In the genomic region with DNA sequence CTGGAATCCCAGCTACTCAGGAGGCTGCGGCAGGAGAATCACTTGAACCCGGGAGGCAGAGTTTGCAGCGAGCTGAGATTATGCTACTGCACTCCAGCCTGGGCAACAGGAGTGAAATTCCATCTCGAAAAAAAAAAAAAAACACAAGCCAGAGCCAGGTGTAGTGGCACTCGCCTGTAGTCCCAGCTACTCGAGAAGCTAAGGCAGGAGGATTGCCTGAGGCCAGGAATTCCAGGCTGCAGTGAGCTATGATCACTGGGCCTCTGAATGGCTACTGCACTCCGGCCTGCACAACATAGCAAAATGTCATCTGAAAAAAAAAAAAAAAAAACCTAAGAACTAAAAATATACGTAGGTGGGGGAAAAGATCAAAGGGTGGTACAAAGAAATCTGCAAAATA, we compare ENCODE assay signal across 17 cellular contexts. TPM values are rescaled to one million over a fixed set of nuclear protein-coding genes. Genes with fewer than 3 reads are reported as not detected.
DNase-seq lines count a peak whose midpoint lies in the region; ATAC-seq and TF ChIP-seq lines count a peak whose summit lies in the region.
"Had no signal": no experiment of that assay in that cellular context is flagged by ENCODE, and none has a peak within 500 bp of the region (broad histone marks: within the 10 kb centered on the region; RNA-seq: fewer than 3 reads in every experiment).

No MANE protein-coding gene starts in this region.

- H3K9ac ChIP-seq in PC-3 (ENCODE audit: low read length): no peak overlapping the region
- H3K9ac ChIP-seq: SK-N-SH had no signal

- H3K9me3 ChIP-seq in heart right ventricle (no peaks in the 10 kb centered on the region), PC-9 (ENCODE audit: insufficient read depth, low read depth) (no peaks in the 10 kb centered on the region), left lung (no peaks in the 10 kb centered on the region), upper lobe of right lung (no peaks in the 10 kb centered on the region), PC-3 (ENCODE audit: low read length) (no peaks in the 10 kb centered on the region)
- H3K9me3 ChIP-seq: SK-N-SH had no signal

- H3K36me3 ChIP-seq in heart right ventricle (no peaks in the 10 kb centered on the region), PC-9 (ENCODE audit: low read depth) (no peaks in the 10 kb centered on the region), left lung (no peaks in the 10 kb centered on the region), upper lobe of right lung (no peaks in the 10 kb centered on the region), PC-3 (ENCODE audit: low read depth, low read length) (no peaks in the 10 kb centered on the region)

- 53 to 64% methylated on average over 8 of the region's 8 CpGs for WGBS in heart right ventricle, 2 donors

- no TSS peak for BruUV-seq in PC-9 (replicated peaks; lab: Mats Ljungman, UMichigan)
- BruUV-seq in PC-3 (replicated peaks; lab: Mats Ljungman, UMichigan): no TSS peak

- POLR2A ChIA-PET in PC-9 (lab: Charles Lee; ENCODE audit: unreplicated experiment) (interaction anchor here (0.5 kb wide), 1 partner anchor 38 kb away, joined by 5 read pairs; no protein-coding TSS in a partner anchor), PC-3 (lab: Charles Lee; ENCODE audit: unreplicated experiment) (no interaction called here)

- H2AFZ ChIP-seq in PC-9 (no peak overlapping the region), PC-3 (ENCODE audit: low read length) (no peak overlapping the region)

- H3K4me1 ChIP-seq in heart right ventricle (peaks cover 21 to 89% (median 62%) of the 10 kb centered on the region in 9 donors), PC-9 (replicated peaks; ENCODE audit: insufficient read depth) (peaks cover 18% of the 10 kb centered on the region), left lung (peaks cover 7 to 51% of the 10 kb centered on the region in 2 donors), upper lobe of right lung (peaks cover 17% of the 10 kb centered on the region), PC-3 (ENCODE audit: insufficient read depth, low read length) (peaks cover 8% of the 10 kb centered on the region; the same call in 1 of the 2 replicates)

- H3K9me2 ChIP-seq in PC-9 (ENCODE audit: insufficient read depth) (no peaks in the 10 kb centered on the region), PC-3 (replicated peaks; ENCODE audit: low read length) (no peaks in the 10 kb centered on the region)
- H3K9me2 ChIP-seq: SK-N-SH had no signal

- CTCF ChIA-PET in PC-9 (lab: Charles Lee): interaction anchor here (1.1 kb wide), 1 partner anchor 10 kb away, joined by 4 read pairs; no protein-coding TSS in a partner anchor
- CTCF ChIA-PET in PC-3 (lab: Charles Lee): no interaction called here

- H3K4me2 ChIP-seq in PC-9 (no peak overlapping the region), PC-3 (ENCODE audit: low read length) (no peak overlapping the region)
- H3K4me2 ChIP-seq: SK-N-SH had no signal

- H3K27ac ChIP-seq in heart right ventricle (peak overlapping the region in 7 of 10 donors; percentile 23 to 90 (median 50)), PC-9 (no peak overlapping the region), left lung (no peak overlapping the region), upper lobe of right lung (no peak overlapping the region), PC-3 (ENCODE audit: low read length) (no peak overlapping the region)

- no peaks in the 10 kb centered on the region for H3K27me3 ChIP-seq in heart right ventricle
- H3K27me3 ChIP-seq in PC-9 (ENCODE audit: insufficient read depth, low read depth): no peaks in the 10 kb centered on the region
- H3K27me3 ChIP-seq in left lung: no peaks in the 10 kb centered on the region
- H3K27me3 ChIP-seq in upper lobe of right lung: no peaks in the 10 kb centered on the region
- H3K27me3 ChIP-seq in PC-3 (ENCODE audit: low read length): no peaks in the 10 kb centered on the region

- TF ChIP-seq CTCF in heart right ventricle (IDR thresholded peaks at IDR 0.05) (no peak), PC-9 (conservative IDR thresholded peaks at IDR 0.05) (no peak), left lung (IDR thresholded peaks at IDR 0.05) (no peak), upper lobe of right lung (IDR thresholded peaks at IDR 0.05) (no peak), PC-3 (conservative IDR thresholded peaks at IDR 0.05; ENCODE audit: low read depth, low read length) (no peak)

- intact Hi-C loops in heart right ventricle (cut with DNase I): no loop called here
- intact Hi-C loops in left cardiac atrium (cut with DNase I): no loop called here
- intact Hi-C loops in PC-9 (cut with micrococcal nuclease; ENCODE audit: unreplicated experiment): no loop called here
- intact Hi-C loops in left lung (cut with DNase I): no loop called here
- intact Hi-C loops in upper lobe of right lung (cut with DNase I): no loop called here
- intact Hi-C loops in PC-3 (cut with micrococcal nuclease): no loop called here

- H3K79me2 ChIP-seq in PC-9 (ENCODE audit: low read depth) (peaks cover 92% of the 10 kb centered on the region), PC-3 (ENCODE audit: low read length) (peaks cover 98% of the 10 kb centered on the region)

- no peak for ATAC-seq in heart right ventricle
- no peak for ATAC-seq in left cardiac atrium
- peak; percentile 12 for ATAC-seq in left lung
- ATAC-seq in upper lobe of right lung: peak; percentile 42
- no peak for ATAC-seq in PC-3
- ATAC-seq: HepG2 had no signal

- H3K4me3 ChIP-seq in heart right ventricle (no peak overlapping the region), PC-9 (no peak overlapping the region), left lung (no peak overlapping the region), upper lobe of right lung (no peak overlapping the region), PC-3 (ENCODE audit: low read length) (no peak overlapping the region)

- H3F3A ChIP-seq in PC-9 (ENCODE audit: insufficient read depth, low read depth): peaks cover 24% of the 10 kb centered on the region; the same call in 1 of the 2 replicates
- H3F3A ChIP-seq in PC-3 (ENCODE audit: low read length, unreplicated experiment): no peaks in the 10 kb centered on the region

- no peak for DNase-seq in heart right ventricle
- DNase-seq in left cardiac atrium: no peak
- peak; percentile 60 to 61 for DNase-seq in PC-9
- peak in 1 of 2 donors; percentile 8 for DNase-seq in left lung
- no peak for DNase-seq in upper lobe of right lung
- DNase-seq in PC-3: no peak
- DNase-seq in amygdala (lab: John Stamatoyannopoulos, UW): no peak
- DNase-seq in HuH-7 (ENCODE audit: low spot score): no peak
- DNase-seq: DMS53, GF-D8, NCI-H2029, NCI-H524, OCI-M1, SK-N-SH had no signal

- H4K20me1 ChIP-seq in PC-9 (ENCODE audit: insufficient read depth): peaks cover 64% of the 10 kb centered on the region
- H4K20me1 ChIP-seq in PC-3 (ENCODE audit: low read length): peaks cover 46% of the 10 kb centered on the region

RNA-seq across cellular contexts. Expression of gene EPS15L1, which starts 19.4 kb away (rescaled TPM):
- total RNA-seq in heart right ventricle (10 to 100 TPM; 46.9 to 70.1 (median 57.4) TPM), left cardiac atrium (10 to 100 TPM; 59.9 to 67.4 TPM), PC-9 (2021) (40.9 and 49.0 TPM in 2 replicates), left lung (10 to 100 TPM; 31.9 to 48.1 TPM), upper lobe of right lung (42.8 TPM), PC-3 (2014; rRNA removed) (18.1 and 23.8 TPM in 2 replicates)
- 10 to 100 TPM; 41.3 to 79.7 TPM for polyA plus RNA-seq in heart right ventricle

RNA-seq across cellular contexts. Expression of gene CALR3, which starts 43.6 kb away (rescaled TPM):
- total RNA-seq in heart right ventricle (under 1 TPM in 1 of 10 donors, not detected in 9; 0.22 TPM), left cardiac atrium (not detected), PC-9 (2021) (not detected in 2 replicates), left lung (not detected), upper lobe of right lung (not detected), PC-3 (2014; rRNA removed) (0.47 TPM in 1 of 2 replicates, not detected in the other)
- not detected for polyA plus RNA-seq in heart right ventricle
- total RNA-seq: HepG2, LHCN-M2 had no signal
- polyA plus RNA-seq: CD14-positive monocyte, HepG2, SK-N-SH had no signal

RNA-seq across cellular contexts. Expression of gene C19orf44, which starts 43.9 kb away (rescaled TPM):
- 1 to 10 TPM; 1.6 to 3.5 (median 2.9) TPM for total RNA-seq in heart right ventricle
- polyA plus RNA-seq in heart right ventricle: 1 to 10 TPM; 3.0 to 4.1 TPM
- total RNA-seq in left cardiac atrium: 1 to 10 TPM; 2.4 to 3.8 TPM
- 5.0 and 6.7 TPM in 2 replicates for total RNA-seq in PC-9 (2021)
- 1 to 10 TPM; 4.9 to 6.1 TPM for total RNA-seq in left lung
- total RNA-seq in upper lobe of right lung: 6.7 TPM
- 2.5 and 5.2 TPM in 2 replicates for total RNA-seq in PC-3 (2014; rRNA removed)

Comparison
In these comparisons a context has a peak if more than half of its experiments do, and no peak if none do; other contexts are left out.
1. ATAC-seq: peak in left lung (single experiment) and upper lobe of right lung (single experiment); none in heart right ventricle (0 of 8), left cardiac atrium (0 of 2) and PC-3 (single experiment).
2. DNase-seq: peak in PC-9 (2 of 2); none in heart right ventricle (0 of 2), left cardiac atrium (single experiment), upper lobe of right lung (single experiment), PC-3 (single experiment), amygdala (0 of 56) and HuH-7 (single experiment).
3. H3K27ac ChIP-seq: peak in heart right ventricle (7 of 10); none in PC-9 (single experiment), left lung (0 of 2), upper lobe of right lung (single experiment) and PC-3 (single experiment).